10 cellular contexts compared by ENCODE assay signal in genomic region chr20:29689411-29690225, GRCh38.
DNase-seq lines count a peak whose midpoint lies in the region; ATAC-seq and TF ChIP-seq lines count a peak whose summit lies in the region.
"Had no signal": no experiment of that assay in that cellular context is flagged by ENCODE, and none has a peak within 500 bp of the region (broad histone marks: within the 10 kb centered on the region; RNA-seq: fewer than 3 reads in every experiment).

No MANE protein-coding gene starts in this region.

- H3K9me3 ChIP-seq in heart left ventricle = no peaks in the 10 kb centered on the region

- H3K36me3 ChIP-seq in heart left ventricle (no peaks in the 10 kb centered on the region), urinary bladder (ENCODE audit: insufficient read depth) (no peaks in the 10 kb centered on the region)
- H3K36me3 ChIP-seq: left lung had no signal

- intact Hi-C loops in heart left ventricle (cut with DNase I) = no loop called here

- TF ChIP-seq POLR2A in heart left ventricle (IDR thresholded peaks at IDR 0.05) = no peak

- no peak for TF ChIP-seq CTCF in heart left ventricle (IDR thresholded peaks at IDR 0.05)

- DNase-seq in stimulated activated CD4-positive, alpha-beta T cell treated with anti-CD3 and anti-CD28 coated beads, Interleukin-12 subunit alpha, Interleukin-12 subunit beta, amount 100 ng/mL, for 24 hours (ENCODE audit: low read depth in 2 of 2) = peak; percentile 11 to 14
- DNase-seq in stimulated activated CD4-positive, alpha-beta T cell treated with anti-CD3 and anti-CD28 coated beads, Interleukin-4, amount 100 ng/mL, for 24 hours = no peak
- DNase-seq in SK-MEL-5 (ENCODE audit: low read depth, low spot score) (peak; percentile 86), heart left ventricle (peak in 4 of 5 donors; percentile 20 to 70 (median 34)), NCI-H187 treated with DMSO at 0.1 percent for 48 hours (lab: John Stamatoyannopoulos, UW) (no peak), NCI-H2029 treated with DMSO at 0.1 percent for 48 hours (lab: John Stamatoyannopoulos, UW) (no peak)
- DNase-seq: DMS79 treated with DMSO at 0.1 percent for 48 hours had no signal

- in situ Hi-C loops in SK-MEL-5 (cut with HindIII; ENCODE audit: low pct_unique_long_range_greater_than_20kb, low sequenced_read_pairs) = no loop called here

- WGBS in heart left ventricle, 4 donors = 36 to 87% (median 56%) methylated on average over 5 to 48 of the region's 48 CpGs
- WGBS in urinary bladder = 53% methylated on average over 48 of the region's 48 CpGs

- H3K4me3 ChIP-seq in heart left ventricle = peak overlapping the region in 6 of 12 donors; percentile 0 to 37 (median 24)
- peak overlapping the region; percentile 17 for H3K4me3 ChIP-seq in urinary bladder (ENCODE audit: low read depth, low read length)
- H3K4me3 ChIP-seq: left lung had no signal

- H3K4me1 ChIP-seq in heart left ventricle (no peaks in the 10 kb centered on the region), urinary bladder (ENCODE audit: insufficient read depth) (no peaks in the 10 kb centered on the region)
- H3K4me1 ChIP-seq: left lung had no signal

- no peaks in the 10 kb centered on the region for H3K27me3 ChIP-seq in heart left ventricle
- H3K27me3 ChIP-seq: left lung had no signal

- ATAC-seq in heart left ventricle = peak in 2 of 4 donors; percentile 42 to 63
- no peak for ATAC-seq in HG02623 (IDR thresholded peaks at IDR 0.05; ENCODE audit: unreplicated experiment)
- ATAC-seq: left lung had no signal

- H3K27ac ChIP-seq in heart left ventricle = no peak overlapping the region
- H3K27ac ChIP-seq in urinary bladder (ENCODE audit: low read depth) = no peak overlapping the region
- H3K27ac ChIP-seq: left lung had no signal

Comparison
In these comparisons a context has a peak if more than half of its experiments do, and no peak if none do; other contexts are left out.
1. DNase-seq: peak in stimulated activated CD4-positive, alpha-beta T cell treated with anti-CD3 and anti-CD28 coated beads, Interleukin-12 subunit alpha, Interleukin-12 subunit beta, amount 100 ng/mL, for 24 hours (2 of 2), SK-MEL-5 (single experiment) and heart left ventricle (4 of 5); none in stimulated activated CD4-positive, alpha-beta T cell treated with anti-CD3 and anti-CD28 coated beads, Interleukin-4, amount 100 ng/mL, for 24 hours (single experiment), NCI-H187 treated with DMSO at 0.1 percent for 48 hours (single experiment) and NCI-H2029 treated with DMSO at 0.1 percent for 48 hours (single experiment).